ENCODE assay signal across 21 cellular contexts in genomic region chr6:158312672-158313397, GRCh38. TPM values are rescaled to one million over a fixed set of nuclear protein-coding genes. Genes with fewer than 3 reads are reported as not detected.
A peak's percentile ranks its signal among the peaks of the same experiment; 100 is the strongest.
DNase-seq lines count a peak whose midpoint lies in the region; TF ChIP-seq lines count a peak whose summit lies in the region.
"Had no signal": no experiment of that assay in that cellular context is flagged by ENCODE, and none has a peak within 500 bp of the region (broad histone marks: within the 10 kb centered on the region; RNA-seq: fewer than 3 reads in every experiment).

No MANE protein-coding gene starts in this region.

- H3K9ac ChIP-seq in BLaER1: no peak overlapping the region

- H3K9me3 ChIP-seq in BLaER1: peaks cover 30% of the 10 kb centered on the region
- H3K9me3 ChIP-seq in suprapubic skin: no peaks in the 10 kb centered on the region
- H3K9me3 ChIP-seq: pancreas had no signal

- H3K4me2 ChIP-seq in BLaER1: peak overlapping the region; percentile 43

- no peak overlapping the region for H3K27ac ChIP-seq in BLaER1
- peak overlapping the region; percentile 74 for H3K27ac ChIP-seq in caudate nucleus (ENCODE audit: low read depth, low read length)
- H3K27ac ChIP-seq in suprapubic skin: no peak overlapping the region
- H3K27ac ChIP-seq: gastroesophageal sphincter, pancreas, sigmoid colon had no signal

- 91% methylated on average over 11 of the region's 11 CpGs for WGBS in suprapubic skin

- DNase-seq in NB4 (ENCODE audit: low read depth): peak; percentile 41
- DNase-seq in caudate nucleus (lab: John Stamatoyannopoulos, UW): peak in 6 of 61 donors; percentile 7 to 26 (median 18)
- DNase-seq in myocyte (ENCODE audit: low read depth): peak; percentile 27
- DNase-seq in suprapubic skin (ENCODE audit: low spot score in 2 of 2): no peak
- no peak for DNase-seq in activated CD4-positive, alpha-beta T cell treated with anti-CD3 and anti-CD28 coated beads for 1 hour
- no peak for DNase-seq in NCI-H748 treated with DMSO at 0.1 percent for 48 hours (lab: John Stamatoyannopoulos, UW)
- DNase-seq in A172 (ENCODE audit: low spot score): no peak
- DNase-seq: ACHN; activated CD4-positive, alpha-beta T cell treated with anti-CD3 and anti-CD28 coated beads, Interleukin-2, amount 10 ng/mL, durations not matched to agents 24 days and 14 days; CD4-positive, CD25-positive, alpha-beta regulatory T cell; GDM1; HCEC 1CT; mammary epithelial cell; naive thymus-derived CD4-positive, alpha-beta T cell; NCI-H510A treated with DMSO at 0.1 percent for 48 hours; pancreas; SHP77 treated with DMSO at 0.1 percent for 48 hours; sigmoid colon; T-cell had no signal

- H3K4me1 ChIP-seq in BLaER1 (peaks cover 25% of the 10 kb centered on the region), suprapubic skin (no peaks in the 10 kb centered on the region)
- H3K4me1 ChIP-seq: gastroesophageal sphincter, pancreas, sigmoid colon had no signal

- H3K4me3 ChIP-seq in BLaER1: no peak overlapping the region
- no peak overlapping the region for H3K4me3 ChIP-seq in NB4 (ENCODE audit: low read depth, low read length)
- no peak overlapping the region for H3K4me3 ChIP-seq in suprapubic skin
- H3K4me3 ChIP-seq: gastroesophageal sphincter, pancreas, sigmoid colon had no signal

- peaks cover 16% of the 10 kb centered on the region; the same call in 1 of the 2 replicates for H4K20me1 ChIP-seq in BLaER1

- no peaks in the 10 kb centered on the region for H3K27me3 ChIP-seq in BLaER1
- H3K27me3 ChIP-seq in suprapubic skin: no peaks in the 10 kb centered on the region
- H3K27me3 ChIP-seq: gastroesophageal sphincter, pancreas, sigmoid colon had no signal

- H3K36me3 ChIP-seq in BLaER1 (peaks cover 65% of the 10 kb centered on the region), suprapubic skin (peaks cover 28% of the 10 kb centered on the region)

- TF ChIP-seq CTCF in NB4 (IDR thresholded peaks at IDR 0.05; ENCODE audit: low read depth, low read length): no peak
- no peak for TF ChIP-seq CTCF in suprapubic skin (IDR thresholded peaks at IDR 0.05)

- TF ChIP-seq POLR2A in NB4 (IDR thresholded peaks at IDR 0.05; ENCODE audit: extremely low read depth, insufficient read length): no peak
- TF ChIP-seq POLR2A in suprapubic skin (IDR thresholded peaks at IDR 0.05): no peak

- TF ChIP-seq EP300 in suprapubic skin (IDR thresholded peaks at IDR 0.05): no peak

RNA-seq across cellular contexts. Expression of gene TULP4, which starts 0.6 kb away (rescaled TPM):
- total RNA-seq in myocyte (242 and 281 TPM in 2 replicates), suprapubic skin (100 to 1,000 TPM; 123 to 156 (median 132) TPM)
- polyA plus RNA-seq in myocyte (2012): 26.6 TPM
- total RNA-seq in A172 (2014; rRNA removed; shearing (Covaris generic)): 47.7 and 68.4 TPM in 2 replicates

Comparison
In these comparisons a context has a peak if more than half of its experiments do, and no peak if none do; other contexts are left out.
1. DNase-seq: peak in NB4 (single experiment) and myocyte (single experiment); none in suprapubic skin (0 of 2), activated CD4-positive, alpha-beta T cell treated with anti-CD3 and anti-CD28 coated beads for 1 hour (single experiment), NCI-H748 treated with DMSO at 0.1 percent for 48 hours (single experiment) and A172 (single experiment).